ENCODE assay signal across 8 cellular contexts in genomic region chr5:163565492-163565891, GRCh38.
DNase-seq lines count a peak whose midpoint lies in the region; ATAC-seq, FAIRE-seq and TF ChIP-seq lines count a peak whose summit lies in the region.

No MANE protein-coding gene starts in this region.

- peaks cover 3% of the 10 kb centered on the region for H3K27me3 ChIP-seq in adipocyte (replicated peaks; ENCODE audit: control insufficient read depth, insufficient read depth, low read length)
- peaks cover 28% of the 10 kb centered on the region for H3K27me3 ChIP-seq in keratinocyte (ENCODE audit: control insufficient read depth, extremely low read depth, insufficient read depth, low read length)
- peaks cover 43% of the 10 kb centered on the region for H3K27me3 ChIP-seq in transverse colon

- peak overlapping the region; percentile 80 for H3K4me2 ChIP-seq in keratinocyte (ENCODE audit: control insufficient read depth, extremely low read depth, insufficient read depth, low read depth, low read length)

- H3K4me1 ChIP-seq in adipocyte (ENCODE audit: control insufficient read depth, insufficient read depth, low read length), result peaks cover 17% of the 10 kb centered on the region
- H3K4me1 ChIP-seq in keratinocyte (ENCODE audit: control insufficient read depth, extremely low read depth, insufficient read depth, low read length), result peaks cover 3% of the 10 kb centered on the region
- peaks cover 0 to 21% (median 12%) of the 10 kb centered on the region in 4 donors for H3K4me1 ChIP-seq in transverse colon

- peak; percentile 2 for ATAC-seq in GM21619 (IDR thresholded peaks at IDR 0.05; ENCODE audit: unreplicated experiment)
- ATAC-seq in GM21723 (IDR thresholded peaks at IDR 0.05; ENCODE audit: unreplicated experiment), result no peak

- no peaks in the 10 kb centered on the region for H3K36me3 ChIP-seq in adipocyte (ENCODE audit: control insufficient read depth, insufficient read depth, low read length, severe bottlenecking)
- H3K36me3 ChIP-seq in keratinocyte (ENCODE audit: control insufficient read depth in 2 of 2, extremely low read depth in 1 of 2, insufficient read depth in 2 of 2, low read length in 2 of 2), result no peaks in the 10 kb centered on the region
- no peaks in the 10 kb centered on the region for H3K36me3 ChIP-seq in transverse colon

- POLR2A ChIA-PET in AG04449 (lab: Yijun Ruan, JAX), result no interaction called here

- H3K9ac ChIP-seq in adipocyte (ENCODE audit: low read length), result peak overlapping the region; percentile 20
- H3K9ac ChIP-seq in keratinocyte (ENCODE audit: control insufficient read depth, extremely low read depth, insufficient read depth, low read length), result no peak overlapping the region

- no peaks in the 10 kb centered on the region for H3K9me1 ChIP-seq in keratinocyte (ENCODE audit: control insufficient read depth, extremely low read depth, insufficient read depth, low read length)

- H4K20me1 ChIP-seq in keratinocyte (ENCODE audit: control insufficient read depth, extremely low read depth, insufficient read depth, low read length), result no peaks in the 10 kb centered on the region

- dilution Hi-C loops in keratinocyte (cut with MboI; ENCODE audit: extremely low pct_ligation_motif_present, low sequenced_read_pairs), result loop anchor here (25.0 kb wide), 1 partner anchor 922 kb away; no protein-coding TSS in a partner anchor

- H3K9me3 ChIP-seq in adipocyte (ENCODE audit: control insufficient read depth, low read length) (no peaks in the 10 kb centered on the region), keratinocyte (ENCODE audit: control insufficient read depth, low read depth, low read length) (no peaks in the 10 kb centered on the region), transverse colon (no peaks in the 10 kb centered on the region)

- peak overlapping the region; percentile 34 for H2AFZ ChIP-seq in keratinocyte (ENCODE audit: control insufficient read depth, low read length)

- no peak for TF ChIP-seq CTCF in AG04449 (IDR thresholded peaks at IDR 0.05; ENCODE audit: insufficient read depth, low read length, missing control alignments)
- no peak for TF ChIP-seq CTCF in keratinocyte (optimal IDR thresholded peaks at IDR 0.05 in 1 of 3, IDR thresholded peaks at IDR 0.05 in 1 of 3, conservative IDR thresholded peaks at IDR 0.05 in 1 of 3; ENCODE audit: extremely low read depth in 1 of 3, insufficient read depth in 2 of 3, low read length in 3 of 3)
- TF ChIP-seq CTCF in transverse colon (IDR thresholded peaks at IDR 0.05), result no peak

- DNase-seq in AG04449 (ENCODE audit: low read depth, low spot score) (no peak), adipocyte (ENCODE audit: low read depth) (peak; percentile 34), keratinocyte (ENCODE audit: low read depth, low spot score) (no peak), transverse colon (no peak), UCSD-AML1 (lab: John Stamatoyannopoulos, UW; ENCODE audit: unreplicated experiment) (no peak)
- DNase-seq in stimulated activated CD8-positive, alpha-beta memory T cell treated with anti-CD3 and anti-CD28 coated beads, Interleukin-4, amount 100 ng/mL, for 48 hours, result no peak

- WGBS in transverse colon (ENCODE audit: low coverage in 1 of 2), 2 donors, result 6 to 8% methylated on average over 10 to 11 of the region's 11 CpGs

- intact Hi-C loops in transverse colon (cut with DNase I; ENCODE audit: low total_unique reads), result no loop called here

- FAIRE-seq in keratinocyte (lab: Jason Lieb, UNC), result no peak

- H3K79me2 ChIP-seq in keratinocyte (ENCODE audit: control insufficient read depth, insufficient read depth, low read length), result no peaks in the 10 kb centered on the region

- no peak for TF ChIP-seq EP300 in transverse colon (IDR thresholded peaks at IDR 0.05; ENCODE audit: low read depth)

- in situ Hi-C loops in transverse colon (cut with MboI; ENCODE audit: low pct_ligation_motif_present in 1 of 4, low pct_unique_long_range_greater_than_20kb in 1 of 4, low sequenced_read_pairs in 3 of 4), result loop anchor here (5.0 to 25.0 kb wide), 5 partner anchors 447 to 1647 kb away; no protein-coding TSS in a partner anchor

- H3K4me3 ChIP-seq in AG04449 (ENCODE audit: low read depth, low read length) (peak overlapping the region; percentile 51), adipocyte (ENCODE audit: low read length) (peak overlapping the region; percentile 81), keratinocyte (ENCODE audit: control insufficient read depth in 2 of 3, extremely low read depth in 1 of 3, insufficient read depth in 2 of 3, low read depth in 1 of 3, low read length in 3 of 3) (peak overlapping the region in 2 of 3 experiments; percentile 23 to 33), transverse colon (peak overlapping the region in 3 of 4 donors; percentile 20 to 45 (median 30))

- CTCF ChIA-PET in AG04449 (lab: Yijun Ruan, JAX), result interaction anchor here (1.1 to 13.3 kb wide), 4 partner anchors 13 to 939 kb away, joined by 3 to 152 read pairs (median 44); no protein-coding TSS in a partner anchor

- H3K27ac ChIP-seq in keratinocyte (ENCODE audit: control insufficient read depth, insufficient read depth, low read length) (no peak overlapping the region), transverse colon (no peak overlapping the region)

- no peak for TF ChIP-seq POLR2A in transverse colon (IDR thresholded peaks at IDR 0.05)

Comparison
In these comparisons a context has a peak if more than half of its experiments do, and no peak if none do; other contexts are left out.
1. H3K4me3 ChIP-seq: peak in every context shown above with its lines; median percentile 81 in adipocyte; 51 in AG04449; 30 in transverse colon; 28 in keratinocyte.